21 cellular contexts compared by ENCODE assay signal in the genomic region with DNA sequence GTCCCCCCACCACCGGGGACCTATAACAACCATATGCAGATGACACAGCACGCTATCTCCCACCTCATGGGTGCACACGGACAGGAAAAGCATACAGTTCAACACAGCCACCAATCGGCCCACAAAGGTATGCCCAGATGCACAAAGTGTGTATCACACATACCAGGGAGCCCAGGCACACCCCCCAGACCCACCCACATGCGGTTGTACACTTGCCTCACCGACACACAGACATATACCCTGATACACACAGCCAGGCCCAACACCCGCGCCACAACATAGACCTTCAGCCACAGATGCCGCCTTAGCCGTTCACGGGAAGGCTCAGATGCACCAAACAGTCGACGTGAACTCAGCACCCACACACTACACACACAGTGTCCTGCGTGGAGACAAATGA. TPM values are rescaled to one million over a fixed set of nuclear protein-coding genes. Genes with fewer than 3 reads are reported as not detected.
DNase-seq lines count a peak whose midpoint lies in the region; ATAC-seq, FAIRE-seq and TF ChIP-seq lines count a peak whose summit lies in the region.
"Had no signal": no experiment of that assay in that cellular context is flagged by ENCODE, and none has a peak within 500 bp of the region (broad histone marks: within the 10 kb centered on the region; RNA-seq: fewer than 3 reads in every experiment).

No MANE protein-coding gene starts in this region.

- H3K14ac ChIP-seq in H1 (ENCODE audit: insufficient read length), result no peak overlapping the region

- TF ChIP-seq POLR2A in H1 (IDR thresholded peaks at IDR 0.05; ENCODE audit: control extremely low read depth in 1 of 2, low read depth in 2 of 2, low read length in 2 of 2), result no peak

- H3K18ac ChIP-seq in H1 (ENCODE audit: extremely low read depth, low read length), result no peak overlapping the region

- H3K56ac ChIP-seq in H1 (replicated peaks; ENCODE audit: insufficient read length, low read depth, low read length), result no peak overlapping the region

- H3K23me2 ChIP-seq in H1 (ENCODE audit: low read depth, low read length), result no peaks in the 10 kb centered on the region; the same call in 1 of the 2 replicates

- no peaks in the 10 kb centered on the region for H3F3A ChIP-seq in neural cell (ENCODE audit: insufficient read depth, low read length, poor library complexity, severe bottlenecking)

- H4K91ac ChIP-seq in H1 (replicated peaks; ENCODE audit: insufficient read length, low read length), result no peak overlapping the region

- POLR2A ChIA-PET in H1 (lab: Charles Lee; ENCODE audit: partially characterized antibody), result no interaction called here

- no peak overlapping the region for H2BK12ac ChIP-seq in H1 (ENCODE audit: low read depth, low read length)

- no peak for FAIRE-seq in H1 (lab: Jason Lieb, UNC)
- FAIRE-seq: pancreas, RCC 7860 had no signal

- H3K27me3 ChIP-seq in H7 (ENCODE audit: control insufficient read depth, insufficient read depth, low read length) (no peaks in the 10 kb centered on the region), NT2/D1 (ENCODE audit: insufficient read depth, insufficient read length) (no peaks in the 10 kb centered on the region), H1 (replicated peaks in 1 of 4; ENCODE audit: control insufficient read depth in 3 of 4, extremely low read depth in 1 of 4, insufficient read depth in 3 of 4, low read length in 3 of 4) (no peaks in the 10 kb centered on the region), neural cell (ENCODE audit: insufficient read depth, low read depth, low read length) (no peaks in the 10 kb centered on the region)
- H3K27me3 ChIP-seq: gastrocnemius medialis, pancreas had no signal

- H2BK20ac ChIP-seq in H1 (ENCODE audit: low read length), result no peak overlapping the region

- no peak overlapping the region for H2AK5ac ChIP-seq in H1 (ENCODE audit: low read depth, low read length)

- H2BK5ac ChIP-seq in H1 (ENCODE audit: low read depth, low read length), result no peak overlapping the region

- H3K79me2 ChIP-seq in H1 (ENCODE audit: control insufficient read depth in 1 of 2, insufficient read depth in 2 of 2, low read length in 2 of 2), result peaks cover 0 to 21% of the 10 kb centered on the region in 2 experiments; a peak in 2 of 4 replicates
- H3K79me2 ChIP-seq in neural cell (replicated peaks; ENCODE audit: insufficient read depth, low read length), result peaks cover 7% of the 10 kb centered on the region

- WGBS in H1 (ENCODE audit: extremely low coverage in 1 of 2, insufficient coverage in 1 of 2, insufficient read length in 1 of 2, insufficient replicate concordance in 2 of 2, low coverage in 1 of 2, low lambda C conversion rate in 2 of 2, missing lambda C conversion rate in 1 of 2), 2 experiments, result 87% methylated on average over 14 of the region's 14 CpGs; no CpG with 5 or more reads in 1 of the 2 experiments

- CTCF ChIA-PET in H1 (lab: Charles Lee; ENCODE audit: partially characterized antibody), result no interaction called here

- TF ChIP-seq CTCF in H1 (IDR thresholded peaks at IDR 0.05; ENCODE audit: control extremely low read depth in 1 of 3, insufficient read depth in 1 of 3, low read depth in 1 of 3, low read length in 3 of 3), result no peak
- no peak for TF ChIP-seq CTCF in neural cell (IDR thresholded peaks at IDR 0.05; ENCODE audit: poor library complexity, severe bottlenecking)

- TF ChIP-seq EP300 in H1 (IDR thresholded peaks at IDR 0.05; ENCODE audit: borderline replicate concordance in 1 of 2, low read depth in 2 of 2, low read length in 2 of 2) (no peak), neural cell (conservative IDR thresholded peaks at IDR 0.05; ENCODE audit: poor library complexity, severe bottlenecking) (no peak)

- H3K23ac ChIP-seq in H1 (ENCODE audit: insufficient read length), result no peak overlapping the region

- H3K79me1 ChIP-seq in H1 (ENCODE audit: low read depth, low read length), result peaks cover 24% of the 10 kb centered on the region

- no peak overlapping the region for H4K5ac ChIP-seq in H1 (ENCODE audit: insufficient read length, low read depth, low read length)

- H3K4ac ChIP-seq in H1 (replicated peaks; ENCODE audit: insufficient read length, low read depth, low read length), result no peak overlapping the region

- no peaks in the 10 kb centered on the region for H3K9me3 ChIP-seq in NT2/D1 (ENCODE audit: insufficient read depth, low read length)
- no peaks in the 10 kb centered on the region for H3K9me3 ChIP-seq in H1 (ENCODE audit: insufficient read depth in 2 of 2, low read depth in 1 of 2, low read length in 1 of 2)
- no peaks in the 10 kb centered on the region for H3K9me3 ChIP-seq in neural cell (ENCODE audit: low read length)
- H3K9me3 ChIP-seq: esophagus muscularis mucosa, gastrocnemius medialis, pancreas had no signal

- H2BK15ac ChIP-seq in H1 (ENCODE audit: low read length), result no peak overlapping the region

- H4K8ac ChIP-seq in H1 (ENCODE audit: extremely low read depth, insufficient read depth, low read length), result peak overlapping the region; percentile 41; the same call in 1 of the 2 replicates

- TF ChIP-seq RAD21 in H1 (IDR thresholded peaks at IDR 0.05 in 1 of 2, conservative IDR thresholded peaks at IDR 0.05 in 1 of 2; ENCODE audit: low read depth in 2 of 2, low read length in 2 of 2), result no peak
- no peak for TF ChIP-seq RAD21 in neural cell (conservative IDR thresholded peaks at IDR 0.05)

- no peak overlapping the region for H2AFZ ChIP-seq in H1 (ENCODE audit: low read length)
- H2AFZ ChIP-seq in neural cell (ENCODE audit: low read depth, low read length), result no peak overlapping the region

- H3K4me3 ChIP-seq in H7 (ENCODE audit: insufficient read depth, low read depth, low read length) (no peak overlapping the region), NT2/D1 (ENCODE audit: insufficient read length, low read depth) (no peak overlapping the region), H1 (ENCODE audit: extremely low read depth in 1 of 4, insufficient read depth in 2 of 4, low read depth in 3 of 4, low read length in 4 of 4) (no peak overlapping the region), neural cell (ENCODE audit: low read length) (peak overlapping the region; percentile 45)
- H3K4me3 ChIP-seq: esophagus muscularis mucosa, gastrocnemius medialis, pancreas had no signal

- H3K27ac ChIP-seq in H1 (ENCODE audit: low read depth, low read length) (no peak overlapping the region), neural cell (ENCODE audit: low read length) (peak overlapping the region; percentile 80)
- H3K27ac ChIP-seq: esophagus muscularis mucosa, gastrocnemius medialis, pancreas had no signal

- H3K9me2 ChIP-seq in neural cell (ENCODE audit: insufficient read depth, low read length), result no peaks in the 10 kb centered on the region

- H3K4me2 ChIP-seq in H1 (ENCODE audit: insufficient read depth in 1 of 2, low read depth in 2 of 2, low read length in 2 of 2) (no peak overlapping the region), neural cell (ENCODE audit: low read length) (peak overlapping the region; percentile 55)

- peaks cover 2 to 17% of the 10 kb centered on the region in 2 experiments for H4K20me1 ChIP-seq in H1 (replicated peaks in 1 of 2; ENCODE audit: control insufficient read depth in 1 of 2, insufficient read depth in 2 of 2, low read length in 2 of 2)
- no peaks in the 10 kb centered on the region for H4K20me1 ChIP-seq in neural cell (ENCODE audit: insufficient read depth)

- no peak overlapping the region for H2BK120ac ChIP-seq in H1 (replicated peaks; ENCODE audit: low read depth, low read length)

- no peak for ATAC-seq in HG03521 (IDR thresholded peaks at IDR 0.05; ENCODE audit: unreplicated experiment)
- ATAC-seq in HG02885 (IDR thresholded peaks at IDR 0.05; ENCODE audit: poor library complexity, unreplicated experiment), result no peak
- ATAC-seq: gastrocnemius medialis, right cardiac atrium had no signal

- peak; percentile 54 for DNase-seq in H7
- no peak for DNase-seq in NT2/D1 (ENCODE audit: low read depth, low spot score)
- DNase-seq in H1 (ENCODE audit: low read depth in 1 of 2, low spot score in 2 of 2), result no peak
- DNase-seq in GM19238 (ENCODE audit: insufficient read length, low spot score), result no peak
- DNase-seq in SIG-M5 (lab: John Stamatoyannopoulos, UW), result no peak
- DNase-seq: activated CD8-positive, alpha-beta memory T cell treated with anti-CD3 and anti-CD28 coated beads for 24 hours; activated naive CD4-positive, alpha-beta T cell treated with anti-CD3 and anti-CD28 coated beads, Interleukin-2, amount 10 ng/mL, durations not matched to agents 7 days and 5 days; CD8-positive, alpha-beta memory T cell; effector CD8-positive, alpha-beta T cell; gastrocnemius medialis; stimulated activated CD4-positive, alpha-beta T cell treated with anti-CD3 and anti-CD28 coated beads, Interleukin-4, amount 100 ng/mL, for 24 hours; stimulated activated naive CD8-positive, alpha-beta T cell treated with anti-CD3 and anti-CD28 coated beads, Interleukin-15, Interleukin-2, amounts not matched to agents 100 U/mL and 50 U/mL, for 24 hours; T1000; trophoblast cell had no signal

- H3K4me1 ChIP-seq in NT2/D1 (ENCODE audit: insufficient read depth, insufficient read length) (peaks cover 50% of the 10 kb centered on the region), H1 (replicated peaks in 1 of 4; ENCODE audit: control insufficient read depth in 3 of 4, insufficient read depth in 4 of 4, low read length in 3 of 4) (peaks cover 0 to 22% (median 11%) of the 10 kb centered on the region in 4 experiments; a peak in 6 of 7 replicates)
- H3K4me1 ChIP-seq: gastrocnemius medialis, pancreas had no signal

- H3K9ac ChIP-seq in NT2/D1 (ENCODE audit: insufficient read length, low read depth), result peak overlapping the region; percentile 32
- H3K9ac ChIP-seq in H1 (replicated peaks in 1 of 4; ENCODE audit: extremely low read depth in 1 of 4, low read depth in 3 of 4, low read length in 3 of 4), result no peak overlapping the region; a peak in 1 of 7 replicates
- H3K9ac ChIP-seq in neural cell (ENCODE audit: low read length), result peak overlapping the region; percentile 59

- H3K36me3 ChIP-seq in H7 (replicated peaks; ENCODE audit: control insufficient read depth, insufficient read depth, low read length), result peaks cover 20% of the 10 kb centered on the region
- H3K36me3 ChIP-seq in NT2/D1 (ENCODE audit: insufficient read depth, insufficient read length, low read length), result peaks cover 20% of the 10 kb centered on the region
- H3K36me3 ChIP-seq in H1 (ENCODE audit: control insufficient read depth in 2 of 4, insufficient read depth in 4 of 4, low read length in 3 of 4), result peaks cover 0 to 6% (median 5%) of the 10 kb centered on the region in 4 experiments; a peak in 2 of 8 replicates
- H3K36me3 ChIP-seq in neural cell (ENCODE audit: insufficient read depth, low read length), result no peaks in the 10 kb centered on the region

RNA-seq across cellular contexts. Expression of a gene that starts 5.5 kb away (rescaled TPM):
- total RNA-seq in H7 (2014; rRNA removed; shearing (Covaris generic)), result 59.5 and 92.3 TPM in 2 replicates
- 39.5 and 42.3 TPM in 2 replicates for total RNA-seq in H1 (2021; fragmentation: NEBNext Ultra II Directional; extraction: Animal tissue kit (Norgen Biotek cat#: 25700))
- polyA plus RNA-seq in H1 (2011; rRNA removed) (12.1 and 24.9 TPM in 2 replicates), neural cell (23.6 and 26.3 TPM in 2 replicates)
- 35.6 TPM for polyA plus RNA-seq in H1 (2011; cell fraction: cytosol; rRNA removed)
- 147 TPM for polyA plus RNA-seq in H1 (2011; cell fraction: nucleus; rRNA removed)
- polyA plus RNA-seq in H1 (2012, experiment 1 of 2), result 32.4 to 53.1 TPM (median 44.9 TPM) in 4 replicates
- polyA plus RNA-seq in H1 (2012, experiment 2 of 2), result 16.9 TPM
- 20.0 TPM for polyA plus RNA-seq in H1 (2013, experiment 1 of 2)
- 18.9 TPM for polyA plus RNA-seq in H1 (2013, experiment 2 of 2)
- polyA minus RNA-seq in H1 (2011; rRNA and poly(A)+ RNA removed), result 13.7 and 18.3 TPM in 2 replicates
- polyA minus RNA-seq in H1 (2011; cell fraction: cytosol; rRNA and poly(A)+ RNA removed), result 29.4 TPM
- polyA minus RNA-seq in H1 (2011; cell fraction: nucleus; rRNA and poly(A)+ RNA removed), result 44.5 TPM
- polyA minus RNA-seq in neural cell, result 17.8 and 21.2 TPM in 2 replicates

RNA-seq across cellular contexts. Expression of a gene that starts 31.5 kb away (rescaled TPM):
- total RNA-seq in H7 (2014; rRNA removed; shearing (Covaris generic)), result under 0.01 TPM in 2 replicates
- total RNA-seq in H1 (2021; fragmentation: NEBNext Ultra II Directional; extraction: Animal tissue kit (Norgen Biotek cat#: 25700)), result 1,303 and 1,497 TPM in 2 replicates
- polyA plus RNA-seq in H1 (2011; rRNA removed), result under 0.01 and 145 TPM in 2 replicates
- polyA plus RNA-seq in H1 (2011; cell fraction: cytosol; rRNA removed), result under 0.01 TPM
- polyA plus RNA-seq in H1 (2011; cell fraction: nucleus; rRNA removed), result under 0.01 TPM
- 20.3 to 94.3 TPM in 2 of 4 replicates, not detected in the others for polyA plus RNA-seq in H1 (2012, experiment 1 of 2)
- not detected for polyA plus RNA-seq in H1 (2012, experiment 2 of 2)
- polyA plus RNA-seq in H1 (2013, experiment 1 of 2), result not detected
- not detected for polyA plus RNA-seq in H1 (2013, experiment 2 of 2)
- 10,411 and 22,262 TPM in 2 replicates for polyA minus RNA-seq in H1 (2011; rRNA and poly(A)+ RNA removed)
- 59,319 TPM for polyA minus RNA-seq in H1 (2011; cell fraction: cytosol; rRNA and poly(A)+ RNA removed)
- 43,973 TPM for polyA minus RNA-seq in H1 (2011; cell fraction: nucleus; rRNA and poly(A)+ RNA removed)
- under 0.01 TPM in 1 of 2 replicates, not detected in the other for polyA plus RNA-seq in neural cell
- under 0.01 TPM in 2 replicates for polyA minus RNA-seq in neural cell
- polyA plus RNA-seq: CD8-positive, alpha-beta memory T cell; pancreas; right cardiac atrium had no signal

RNA-seq across cellular contexts. Expression of a gene that starts 53.2 kb away (rescaled TPM):
- total RNA-seq in H7 (2014; rRNA removed; shearing (Covaris generic)), result 176 and 202 TPM in 2 replicates
- 172 and 188 TPM in 2 replicates for total RNA-seq in H1 (2021; fragmentation: NEBNext Ultra II Directional; extraction: Animal tissue kit (Norgen Biotek cat#: 25700))
- polyA plus RNA-seq in H1 (2011; rRNA removed), result 326 and 394 TPM in 2 replicates
- 219 TPM for polyA plus RNA-seq in H1 (2011; cell fraction: cytosol; rRNA removed)
- 360 TPM for polyA plus RNA-seq in H1 (2011; cell fraction: nucleus; rRNA removed)
- 114 to 218 TPM (median 204 TPM) in 4 replicates for polyA plus RNA-seq in H1 (2012, experiment 1 of 2)
- 253 TPM for polyA plus RNA-seq in H1 (2012, experiment 2 of 2)
- 278 TPM for polyA plus RNA-seq in H1 (2013, experiment 1 of 2)
- 321 TPM for polyA plus RNA-seq in H1 (2013, experiment 2 of 2)
- 64.4 and 85.3 TPM in 2 replicates for polyA minus RNA-seq in H1 (2011; rRNA and poly(A)+ RNA removed)
- 121 TPM for polyA minus RNA-seq in H1 (2011; cell fraction: cytosol; rRNA and poly(A)+ RNA removed)
- polyA minus RNA-seq in H1 (2011; cell fraction: nucleus; rRNA and poly(A)+ RNA removed), result 111 TPM
- 68.4 and 80.8 TPM in 2 replicates for polyA plus RNA-seq in neural cell
- polyA minus RNA-seq in neural cell, result 15.1 and 25.4 TPM in 2 replicates
- total RNA-seq: CD8-positive, alpha-beta memory T cell had no signal

Comparison
In these comparisons a context has a peak if more than half of its experiments do, and no peak if none do; other contexts are left out.
1. H3K9ac ChIP-seq: peak in NT2/D1 (single experiment) and neural cell (single experiment); none in H1 (0 of 4).
2. RNA of a gene that starts 31.5 kb away (total RNA-seq): 1,303 to 1,497 TPM in H1; under 0.01 TPM in H7; every median in the first group is over 1,000 times any median in the second.